In the genomic region with DNA sequence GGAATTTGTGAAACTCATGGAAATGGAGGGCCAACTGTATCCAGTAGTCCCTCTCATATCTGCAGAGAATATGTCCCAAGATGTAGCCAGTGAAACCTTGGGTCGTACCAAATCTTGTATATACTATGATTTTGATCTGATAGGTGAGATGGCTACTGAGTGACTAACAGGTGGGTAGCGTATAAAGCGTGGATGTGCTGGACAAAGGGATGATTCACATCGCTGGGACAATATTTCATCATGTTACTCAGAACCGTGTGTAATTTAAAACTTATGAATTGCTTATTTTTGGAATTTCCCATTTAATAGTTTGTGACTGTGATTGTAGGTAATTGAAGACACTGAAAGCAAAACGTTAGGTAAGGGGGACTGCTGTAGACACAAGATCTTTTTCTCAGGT, we compare ENCODE assay signal across 18 cellular contexts.
A peak's percentile ranks its signal among the peaks of the same experiment; 100 is the strongest.
DNase-seq lines count a peak whose midpoint lies in the region; ATAC-seq and TF ChIP-seq lines count a peak whose summit lies in the region.
"Had no signal": no experiment of that assay in that cellular context is flagged by ENCODE, and none has a peak within 500 bp of the region (broad histone marks: within the 10 kb centered on the region; RNA-seq: fewer than 3 reads in every experiment).

No MANE protein-coding gene starts in this region.

- whole genome bisulfite sequencing in psoas muscle, 3 donors, result 78 to 89% (median 80%) methylated on average over 6 of the region's 6 CpGs

- H3K9me3 ChIP-seq in breast epithelium, result no peaks in the 10 kb centered on the region
- no peaks in the 10 kb centered on the region for H3K9me3 ChIP-seq in psoas muscle
- H3K9me3 ChIP-seq: BLaER1 had no signal

- H3K27me3 Mint-ChIP-seq in MCF 10A (ENCODE audit: insufficient read depth, unreplicated experiment), result no peaks in the 10 kb centered on the region

- no peaks in the 10 kb centered on the region for H3K4me1 ChIP-seq in breast epithelium
- H3K4me1 ChIP-seq in psoas muscle, result peaks cover 7% of the 10 kb centered on the region
- H3K4me1 ChIP-seq: BLaER1 had no signal

- H3K4me3 Mint-ChIP-seq in MCF 10A (ENCODE audit: unreplicated experiment), result no peak overlapping the region

- H3K9me3 Mint-ChIP-seq in MCF 10A (ENCODE audit: unreplicated experiment), result no peaks in the 10 kb centered on the region

- intact Hi-C loops in MCF 10A (cut with micrococcal nuclease), result no loop called here
- intact Hi-C loops in breast epithelium (cut with DNase I; ENCODE audit: low total_unique reads), result no loop called here
- intact Hi-C loops in psoas muscle (cut with DNase I), result no loop called here

- H3K27ac ChIP-seq in breast epithelium, result no peak overlapping the region
- no peak overlapping the region for H3K27ac ChIP-seq in psoas muscle
- H3K27ac ChIP-seq: 22Rv1, BLaER1, PC-9 had no signal

- POLR2A ChIA-PET in MCF 10A (lab: Yijun Ruan, JAX), result no interaction called here

- H3K27me3 ChIP-seq in breast epithelium (no peaks in the 10 kb centered on the region), psoas muscle (ENCODE audit: insufficient read depth in 3 of 3, low read length in 2 of 3) (no peaks in the 10 kb centered on the region)
- H3K27me3 ChIP-seq: BLaER1 had no signal

- H3K36me3 ChIP-seq in breast epithelium (no peaks in the 10 kb centered on the region), psoas muscle (ENCODE audit: insufficient read depth in 1 of 2, low read depth in 1 of 2) (peaks cover 0 to 11% of the 10 kb centered on the region in 2 donors)
- H3K36me3 ChIP-seq: BLaER1 had no signal

- CTCF ChIA-PET in MCF 10A (lab: Yijun Ruan, JAX), result no interaction called here

- peaks cover 8% of the 10 kb centered on the region for H3K4me1 Mint-ChIP-seq in MCF 10A (ENCODE audit: insufficient read depth, unreplicated experiment)

- TF ChIP-seq CTCF in MCF 10A (IDR thresholded peaks at IDR 0.05; ENCODE audit: unreplicated experiment) (no peak), breast epithelium (IDR thresholded peaks at IDR 0.05) (no peak), psoas muscle (IDR thresholded peaks at IDR 0.05) (no peak)

- H3K36me3 Mint-ChIP-seq in MCF 10A (ENCODE audit: insufficient read depth, unreplicated experiment), result peaks cover 7% of the 10 kb centered on the region

- H3K27ac Mint-ChIP-seq in MCF 10A (ENCODE audit: low read depth, unreplicated experiment), result peak overlapping the region; percentile 83

- no peak for TF ChIP-seq POLR2A in breast epithelium (IDR thresholded peaks at IDR 0.05)

- H3K4me3 ChIP-seq in breast epithelium (no peak overlapping the region), psoas muscle (no peak overlapping the region)
- H3K4me3 ChIP-seq: BLaER1, GM12878, K562, PC-9 had no signal

- ATAC-seq in SK-N-SH treated with all-trans-retinoic acid at 6 μM for 48 hours (peak; percentile 40; the same call in 1 of the 3 replicates), GM19395 (IDR thresholded peaks at IDR 0.05; ENCODE audit: unreplicated experiment) (no peak), psoas muscle (no peak), HG03442 (IDR thresholded peaks at IDR 0.05; ENCODE audit: unreplicated experiment) (no peak)
- ATAC-seq: GM12878, HCT116, K562 had no signal

- peak; percentile 75 for DNase-seq in MCF 10A (ENCODE audit: unreplicated experiment)
- DNase-seq in breast epithelium (ENCODE audit: low spot score in 2 of 2), result no peak
- peak; percentile 21 for DNase-seq in fibroblast of gingiva (ENCODE audit: low read depth)
- DNase-seq in psoas muscle, result no peak
- DNase-seq in DMS 273 treated with DMSO at 0.1 percent for 48 hours (lab: John Stamatoyannopoulos, UW), result no peak
- DNase-seq: DMS153, NCI-H1092 treated with DMSO at 0.1 percent for 48 hours, NCI-H1694 treated with DMSO at 0.1 percent for 48 hours, PC-9, Right ventricle myocardium superior had no signal

- no TSS peak for BruUV-seq in MCF 10A (replicated peaks; lab: Mats Ljungman, UMichigan)

TF ChIP-seq in SK-N-SH treated with all-trans-retinoic acid at 6 μM for 48 hours, 23 proteins besides CTCF, POLR2A, EP300 and RAD21:
- TF ChIP-seq CSRNP3 (CRISPR knock-in tag; IDR thresholded peaks at IDR 0.05) (no peak), PPARA (CRISPR knock-in tag; IDR thresholded peaks at IDR 0.05; ENCODE audit: borderline replicate concordance) (no peak), GLIS3 (CRISPR knock-in tag; IDR thresholded peaks at IDR 0.05) (no peak), TCF4 (CRISPR knock-in tag; IDR thresholded peaks at IDR 0.05; ENCODE audit: borderline replicate concordance) (no peak), OSR1 (CRISPR knock-in tag; IDR thresholded peaks at IDR 0.05) (no peak), ZC3H10 (CRISPR knock-in tag; IDR thresholded peaks at IDR 0.05) (no peak), ISL1 (CRISPR knock-in tag; IDR thresholded peaks at IDR 0.05) (no peak), ESRRG (CRISPR knock-in tag; IDR thresholded peaks at IDR 0.05) (no peak)
- TF ChIP-seq, protein P1, sequence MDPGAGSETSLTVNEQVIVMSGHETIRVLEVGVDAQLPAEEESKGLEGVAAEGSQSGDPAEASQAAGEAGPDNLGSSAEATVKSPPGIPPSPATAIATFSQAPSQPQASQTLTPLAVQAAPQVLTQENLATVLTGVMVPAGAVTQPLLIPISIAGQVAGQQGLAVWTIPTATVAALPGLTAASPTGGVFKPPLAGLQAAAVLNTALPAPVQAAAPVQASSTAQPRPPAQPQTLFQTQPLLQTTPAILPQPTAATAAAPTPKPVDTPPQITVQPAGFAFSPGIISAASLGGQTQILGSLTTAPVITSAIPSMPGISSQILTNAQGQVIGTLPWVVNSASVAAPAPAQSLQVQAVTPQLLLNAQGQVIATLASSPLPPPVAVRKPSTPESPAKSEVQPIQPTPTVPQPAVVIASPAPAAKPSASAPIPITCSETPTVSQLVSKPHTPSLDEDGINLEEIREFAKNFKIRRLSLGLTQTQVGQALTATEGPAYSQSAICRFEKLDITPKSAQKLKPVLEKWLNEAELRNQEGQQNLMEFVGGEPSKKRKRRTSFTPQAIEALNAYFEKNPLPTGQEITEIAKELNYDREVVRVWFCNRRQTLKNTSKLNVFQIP (CRISPR knock-in tag; IDR thresholded peaks at IDR 0.05; ENCODE audit: borderline replicate concordance, low read depth), result no peak

Comparison
In these comparisons a context has a peak if more than half of its experiments do, and no peak if none do; other contexts are left out.
1. DNase-seq: peak in MCF 10A (single experiment) and fibroblast of gingiva (single experiment); none in breast epithelium (0 of 2), psoas muscle (0 of 2) and DMS 273 treated with DMSO at 0.1 percent for 48 hours (single experiment).